In the genomic region with DNA sequence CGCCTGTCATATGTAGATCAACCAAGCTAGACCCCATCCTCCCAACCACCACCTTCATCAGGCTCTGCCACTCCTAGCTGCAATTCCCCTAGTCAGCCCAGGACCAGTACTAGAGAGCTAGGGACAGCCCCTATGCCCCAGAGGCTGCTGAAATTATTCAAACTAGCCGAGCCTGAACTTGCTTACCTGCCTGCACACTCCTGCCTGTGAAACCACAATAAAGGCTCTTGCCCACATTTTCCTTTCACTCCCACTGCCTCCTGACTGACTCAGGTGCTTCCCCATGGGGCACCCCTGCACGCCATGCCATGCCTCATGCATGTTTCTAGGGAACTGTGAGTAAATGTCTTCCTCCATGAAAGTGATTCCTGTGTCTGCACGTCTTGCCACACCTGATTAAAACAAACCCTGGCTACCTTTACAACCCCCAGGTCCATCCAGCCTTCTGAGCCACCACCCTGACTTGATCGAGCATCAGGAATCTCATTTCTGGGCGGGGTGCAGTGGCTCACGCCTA, we compare ENCODE assay signal across 8 cellular contexts.
DNase-seq lines count a peak whose midpoint lies in the region; ATAC-seq lines count a peak whose summit lies in the region.

No MANE protein-coding gene starts in this region.

- DNase-seq in activated T-cell treated with anti-CD3 and anti-CD28 coated beads for 4 hours, result peak; percentile 79
- DNase-seq in stimulated activated CD4-positive, alpha-beta T cell treated with anti-CD3 and anti-CD28 coated beads, Interleukin-12 subunit alpha, Interleukin-12 subunit beta, amount 100 ng/mL, for 48 hours (ENCODE audit: low read depth in 2 of 3, low spot score in 1 of 3), result peak; percentile 81 to 90 (median 87)
- DNase-seq in NCI-H510A (lab: John Stamatoyannopoulos, UW), result no peak
- no peak for DNase-seq in NCI-H128 (lab: John Stamatoyannopoulos, UW; ENCODE audit: unreplicated experiment)
- DNase-seq in anterior cingulate cortex (lab: John Stamatoyannopoulos, UW), result no peak
- no peak for DNase-seq in activated gamma-delta T cell treated with Interleukin-2 at 50 U/mL for 16 hours

- ATAC-seq in GM19395 (IDR thresholded peaks at IDR 0.05; ENCODE audit: unreplicated experiment) (peak; percentile 74), HG03280 (IDR thresholded peaks at IDR 0.05; ENCODE audit: unreplicated experiment) (peak; percentile 89)

Comparison
In these comparisons a context has a peak if more than half of its experiments do, and no peak if none do; other contexts are left out.
1. DNase-seq: peak in activated T-cell treated with anti-CD3 and anti-CD28 coated beads for 4 hours (single experiment) and stimulated activated CD4-positive, alpha-beta T cell treated with anti-CD3 and anti-CD28 coated beads, Interleukin-12 subunit alpha, Interleukin-12 subunit beta, amount 100 ng/mL, for 48 hours (3 of 3); none in NCI-H510A (single experiment), NCI-H128 (single experiment), anterior cingulate cortex (0 of 58) and activated gamma-delta T cell treated with Interleukin-2 at 50 U/mL for 16 hours (single experiment).